ENCODE assay signal across 20 cellular contexts in the genomic region with DNA sequence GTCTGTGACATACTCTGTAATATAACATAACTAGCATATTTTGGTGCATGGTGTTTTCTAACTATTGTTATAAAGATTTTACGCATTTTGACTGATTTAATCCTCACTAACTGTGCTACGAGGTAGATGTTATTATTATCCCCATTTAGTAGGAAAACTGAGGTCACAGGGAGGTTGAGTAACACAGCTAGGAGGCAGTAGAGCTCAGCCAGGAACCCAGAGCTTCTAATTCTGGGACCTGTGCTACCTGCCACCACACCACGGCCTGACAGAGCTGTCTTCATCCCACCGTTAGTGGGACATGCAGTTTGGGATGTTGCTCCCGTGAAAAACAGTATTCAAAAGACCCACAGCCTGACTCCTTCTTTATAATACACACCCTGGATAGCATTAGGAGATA.
DNase-seq lines count a peak whose midpoint lies in the region; ATAC-seq and TF ChIP-seq lines count a peak whose summit lies in the region.
"Had no signal": no experiment of that assay in that cellular context is flagged by ENCODE, and none has a peak within 500 bp of the region (broad histone marks: within the 10 kb centered on the region; RNA-seq: fewer than 3 reads in every experiment).

No MANE protein-coding gene starts in this region.

- H3K4me2 ChIP-seq in neural progenitor cell, result no peak overlapping the region

- H3K4me1 Mint-ChIP-seq in WTC11 (no peaks in the 10 kb centered on the region), neural progenitor cell (no peaks in the 10 kb centered on the region)
- no peaks in the 10 kb centered on the region for H3K4me1 Mint-ChIP-seq in stimulated activated memory B cell treated with anti-CD40 and anti-IgM and Interleukin-4, amounts not matched to agents 10 μg/mL and 1 μg/mL and 100 μg/mL, for 72 hours
- H3K4me1 Mint-ChIP-seq: CD14-positive monocyte; CD8-positive, alpha-beta memory T cell had no signal

- no peak overlapping the region for H2AFZ ChIP-seq in neural progenitor cell (replicated peaks)
- H2AFZ ChIP-seq: GM23248 had no signal

- peak; percentile 59 for ATAC-seq in WTC11
- no peak for ATAC-seq in stimulated activated memory B cell treated with anti-CD40 and anti-IgM and Interleukin-4, amounts not matched to agents 10 μg/mL and 1 μg/mL and 100 μg/mL, for 72 hours

- TF ChIP-seq CTCF in WTC11 (IDR thresholded peaks at IDR 0.05), result no peak
- peak; percentile 7 for TF ChIP-seq CTCF in neural progenitor cell (IDR thresholded peaks at IDR 0.05)

- H3F3A ChIP-seq in neural progenitor cell (ENCODE audit: low read depth), result no peaks in the 10 kb centered on the region

- no peaks in the 10 kb centered on the region for H4K20me1 ChIP-seq in neural progenitor cell (ENCODE audit: low read depth)

- no peaks in the 10 kb centered on the region for H3K9me3 ChIP-seq in neural progenitor cell (ENCODE audit: low read depth)

- H3K9me3 Mint-ChIP-seq in WTC11 (peaks cover 4% of the 10 kb centered on the region), neural progenitor cell (no peaks in the 10 kb centered on the region)
- H3K9me3 Mint-ChIP-seq in stimulated activated memory B cell treated with anti-CD40 and anti-IgM and Interleukin-4, amounts not matched to agents 10 μg/mL and 1 μg/mL and 100 μg/mL, for 72 hours, result peaks cover 1% of the 10 kb centered on the region

- no peak overlapping the region for H3K4me3 Mint-ChIP-seq in WTC11
- H3K4me3 Mint-ChIP-seq in neural progenitor cell, result no peak overlapping the region
- H3K4me3 Mint-ChIP-seq in stimulated activated memory B cell treated with anti-CD40 and anti-IgM and Interleukin-4, amounts not matched to agents 10 μg/mL and 1 μg/mL and 100 μg/mL, for 72 hours, result no peak overlapping the region
- H3K4me3 Mint-ChIP-seq: CD14-positive monocyte; CD8-positive, alpha-beta memory T cell had no signal

- no peaks in the 10 kb centered on the region for H3K4me1 ChIP-seq in neural progenitor cell

- no peaks in the 10 kb centered on the region for H3K36me3 ChIP-seq in neural progenitor cell

- H3K79me2 ChIP-seq in neural progenitor cell (ENCODE audit: low read depth), result no peaks in the 10 kb centered on the region

- no peak overlapping the region for H3K27ac ChIP-seq in neural progenitor cell
- H3K27ac ChIP-seq: GM23248 had no signal

- H3K4me3 ChIP-seq in neural progenitor cell, result no peak overlapping the region
- H3K4me3 ChIP-seq: GM23248 had no signal

- no peak overlapping the region for H3K9ac ChIP-seq in neural progenitor cell
- H3K9ac ChIP-seq: GM23248 had no signal

- H3K27ac Mint-ChIP-seq in WTC11 (no peak overlapping the region), neural progenitor cell (no peak overlapping the region)
- no peak overlapping the region for H3K27ac Mint-ChIP-seq in stimulated activated memory B cell treated with anti-CD40 and anti-IgM and Interleukin-4, amounts not matched to agents 10 μg/mL and 1 μg/mL and 100 μg/mL, for 72 hours
- H3K27ac Mint-ChIP-seq: CD14-positive monocyte; CD8-positive, alpha-beta memory T cell had no signal

- H3K36me3 Mint-ChIP-seq in WTC11 (no peaks in the 10 kb centered on the region), neural progenitor cell (no peaks in the 10 kb centered on the region)
- no peaks in the 10 kb centered on the region for H3K36me3 Mint-ChIP-seq in stimulated activated memory B cell treated with anti-CD40 and anti-IgM and Interleukin-4, amounts not matched to agents 10 μg/mL and 1 μg/mL and 100 μg/mL, for 72 hours
- H3K36me3 Mint-ChIP-seq: CD14-positive monocyte; CD8-positive, alpha-beta memory T cell had no signal

- H3K27me3 ChIP-seq in neural progenitor cell, result no peaks in the 10 kb centered on the region

- POLR2A ChIA-PET in HEK293T (lab: Yijun Ruan, JAX) (no interaction called here), WTC11 (lab: Charles Lee) (no interaction called here)

- DNase-seq in D341Med (ENCODE audit: low spot score) (peak; percentile 26), HEK293T (ENCODE audit: extremely low spot score) (peak; percentile 22), WTC11 (ENCODE audit: low spot score) (peak; percentile 19), neural progenitor cell (ENCODE audit: low spot score) (no peak), cerebellar nuclear complex (lab: John Stamatoyannopoulos, UW) (no peak), T1000 (lab: John Stamatoyannopoulos, UW) (no peak)
- DNase-seq: CD8-positive, alpha-beta memory T cell; DMS153; DND-41; GM23248; HCEC 1CT; IMR-90; KG1; MM.1S; NCI-H1694; NCI-H2227 treated with DMSO at 0.1 percent for 48 hours; NCI-H526 treated with DMSO at 0.1 percent for 48 hours; OCI-M1 had no signal

- CTCF ChIA-PET in HEK293T (lab: Yijun Ruan, JAX) (no interaction called here), WTC11 (lab: Charles Lee) (interaction anchor here (1.0 to 1.2 kb wide), 2 partner anchors 25 to 353 kb away, joined by 3 read pairs; no protein-coding TSS in a partner anchor)

- H3K27me3 Mint-ChIP-seq in WTC11 (ENCODE audit: low read depth) (no peaks in the 10 kb centered on the region), neural progenitor cell (ENCODE audit: insufficient read depth, low read depth) (no peaks in the 10 kb centered on the region)
- H3K27me3 Mint-ChIP-seq in stimulated activated memory B cell treated with anti-CD40 and anti-IgM and Interleukin-4, amounts not matched to agents 10 μg/mL and 1 μg/mL and 100 μg/mL, for 72 hours, result no peaks in the 10 kb centered on the region
- H3K27me3 Mint-ChIP-seq: CD8-positive, alpha-beta memory T cell had no signal

TF ChIP-seq in HEK293T, 16 proteins besides CTCF, POLR2A, EP300 and RAD21:
- TF ChIP-seq SP1 (IDR thresholded peaks at IDR 0.05) (no peak), HDGF (IDR thresholded peaks at IDR 0.05; ENCODE audit: borderline replicate concordance) (no peak), LEF1 (IDR thresholded peaks at IDR 0.05; ENCODE audit: borderline replicate concordance) (no peak), NFRKB (IDR thresholded peaks at IDR 0.05) (no peak), TARDBP (IDR thresholded peaks at IDR 0.05) (no peak), ELF4 (IDR thresholded peaks at IDR 0.05) (no peak)
TF ChIP-seq in HEK293T: peak in this region for 0.

TF ChIP-seq in WTC11, 78 proteins besides CTCF, POLR2A, EP300 and RAD21:
- TF ChIP-seq ATF1 (CRISPR knock-in tag; IDR thresholded peaks at IDR 0.05) (no peak), NFATC4 (CRISPR knock-in tag; IDR thresholded peaks at IDR 0.05) (no peak), ZNF219 (CRISPR knock-in tag; IDR thresholded peaks at IDR 0.05; ENCODE audit: borderline replicate concordance) (no peak), CREB1 (CRISPR knock-in tag; IDR thresholded peaks at IDR 0.05) (no peak), SOX15 (CRISPR knock-in tag; IDR thresholded peaks at IDR 0.05) (no peak)
- TF ChIP-seq, protein P1, sequence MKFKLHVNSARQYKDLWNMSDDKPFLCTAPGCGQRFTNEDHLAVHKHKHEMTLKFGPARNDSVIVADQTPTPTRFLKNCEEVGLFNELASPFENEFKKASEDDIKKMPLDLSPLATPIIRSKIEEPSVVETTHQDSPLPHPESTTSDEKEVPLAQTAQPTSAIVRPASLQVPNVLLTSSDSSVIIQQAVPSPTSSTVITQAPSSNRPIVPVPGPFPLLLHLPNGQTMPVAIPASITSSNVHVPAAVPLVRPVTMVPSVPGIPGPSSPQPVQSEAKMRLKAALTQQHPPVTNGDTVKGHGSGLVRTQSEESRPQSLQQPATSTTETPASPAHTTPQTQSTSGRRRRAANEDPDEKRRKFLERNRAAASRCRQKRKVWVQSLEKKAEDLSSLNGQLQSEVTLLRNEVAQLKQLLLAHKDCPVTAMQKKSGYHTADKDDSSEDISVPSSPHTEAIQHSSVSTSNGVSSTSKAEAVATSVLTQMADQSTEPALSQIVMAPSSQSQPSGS (CRISPR knock-in tag; IDR thresholded peaks at IDR 0.05; ENCODE audit: borderline replicate concordance, low read depth), result no peak

Comparison
In these comparisons a context has a peak if more than half of its experiments do, and no peak if none do; other contexts are left out.
1. DNase-seq: peak in D341Med (single experiment), HEK293T (single experiment) and WTC11 (single experiment); none in neural progenitor cell (single experiment), cerebellar nuclear complex (0 of 2) and T1000 (single experiment).